22 cellular contexts compared by ENCODE assay signal in the genomic region with DNA sequence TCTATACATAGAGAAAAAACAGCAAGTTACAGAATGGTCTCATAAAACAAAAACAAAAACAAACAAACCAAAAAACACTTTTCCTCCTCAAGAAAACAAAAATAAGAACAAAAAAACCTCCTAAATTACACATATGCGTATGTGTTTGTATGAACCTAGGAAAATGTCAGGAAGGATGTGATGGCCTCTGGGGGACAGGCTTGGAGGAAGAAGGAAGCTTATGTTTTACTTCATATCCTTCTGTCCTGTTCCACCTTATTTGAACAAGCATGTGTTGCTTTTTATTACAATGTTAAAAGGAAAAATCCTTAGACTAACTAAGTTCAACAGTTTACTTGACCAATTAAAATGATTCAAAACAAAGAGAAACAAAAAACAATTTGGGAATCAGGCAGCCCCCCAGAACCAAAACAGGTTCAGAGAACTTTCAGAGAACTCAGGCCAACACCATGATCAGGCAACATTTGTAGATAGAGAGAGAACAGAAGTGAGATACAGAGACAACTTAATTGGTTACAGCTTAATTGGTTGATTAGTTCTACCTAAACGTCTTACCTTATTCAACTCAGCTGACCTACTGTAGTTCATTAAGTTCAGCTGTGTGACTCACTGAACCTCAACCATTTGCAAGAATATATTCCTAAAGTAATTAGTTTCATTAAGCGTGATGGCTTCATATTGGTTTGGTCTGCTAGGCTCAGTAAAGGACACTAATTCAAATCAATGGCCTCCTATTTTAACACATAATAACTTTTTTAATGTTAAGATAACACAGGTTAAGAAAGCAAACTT. TPM values are rescaled to one million over a fixed set of nuclear protein-coding genes. Genes with fewer than 3 reads are reported as not detected.
A peak's percentile ranks its signal among the peaks of the same experiment; 100 is the strongest.
DNase-seq lines count a peak whose midpoint lies in the region; ATAC-seq and TF ChIP-seq lines count a peak whose summit lies in the region.
"Had no signal": no experiment of that assay in that cellular context is flagged by ENCODE, and none has a peak within 500 bp of the region (broad histone marks: within the 10 kb centered on the region; RNA-seq: fewer than 3 reads in every experiment).

No MANE protein-coding gene starts in this region.

- no TSS peak for BruUV-seq in IMR-90 (replicated peaks; lab: Mats Ljungman, UMichigan)

- POLR2A ChIA-PET in IMR-90 (lab: Charles Lee; ENCODE audit: unreplicated experiment), result no interaction called here

- peak overlapping the region; percentile 7 for H2BK5ac ChIP-seq in IMR-90 (ENCODE audit: low read depth, low read length, poor library complexity, severe bottlenecking)

- H3K36me3 ChIP-seq in IMR-90 (ENCODE audit: control insufficient read depth, insufficient read depth, low read length) (no peaks in the 10 kb centered on the region), lower lobe of right lung (no peaks in the 10 kb centered on the region), spleen (no peaks in the 10 kb centered on the region), ovary (no peaks in the 10 kb centered on the region)

- H3K4me2 ChIP-seq in IMR-90 (ENCODE audit: low read depth, low read length), result no peak overlapping the region

- no peaks in the 10 kb centered on the region for H3K79me1 ChIP-seq in IMR-90 (ENCODE audit: low read depth in 1 of 2, low read length in 2 of 2)

- no peaks in the 10 kb centered on the region for H3K9me3 ChIP-seq in IMR-90 (ENCODE audit: control insufficient read depth, insufficient read depth, low read length)
- H3K9me3 ChIP-seq in lower lobe of right lung, result no peaks in the 10 kb centered on the region
- H3K9me3 ChIP-seq in spleen, result no peaks in the 10 kb centered on the region
- H3K9me3 ChIP-seq in ovary, result no peaks in the 10 kb centered on the region

- H4K91ac ChIP-seq in IMR-90 (ENCODE audit: insufficient read depth, low read depth, low read length), result peak overlapping the region; percentile 43; the same call in 1 of the 2 replicates

- peak overlapping the region; percentile 77 for H3K4ac ChIP-seq in IMR-90 (ENCODE audit: low read depth, low read length)

- peak overlapping the region; percentile 3; the same call in 1 of the 2 replicates for H3K18ac ChIP-seq in IMR-90 (ENCODE audit: low read depth, low read length)

- TF ChIP-seq POLR2A in IMR-90 (IDR thresholded peaks at IDR 0.05; ENCODE audit: low read depth, low read length) (no peak), spleen (IDR thresholded peaks at IDR 0.05) (no peak), ovary (IDR thresholded peaks at IDR 0.05) (no peak)

- CTCF ChIA-PET in IMR-90 (lab: Yijun Ruan, JAX), result no interaction called here

- no peak overlapping the region for H3K14ac ChIP-seq in IMR-90 (replicated peaks; ENCODE audit: low read depth, low read length)

- peak overlapping the region; percentile 83; the same call in 2 of the 3 replicates for H2BK15ac ChIP-seq in IMR-90 (ENCODE audit: low read depth, low read length)

- DNase-seq in IMR-90, result no peak
- DNase-seq in caudate nucleus (lab: John Stamatoyannopoulos, UW), result no peak
- no peak for DNase-seq in lower lobe of right lung
- no peak for DNase-seq in spleen
- no peak for DNase-seq in NCI-H2081 (lab: John Stamatoyannopoulos, UW)
- no peak for DNase-seq in ovary
- DNase-seq: activated CD4-positive, alpha-beta T cell treated with anti-CD3 and anti-CD28 coated beads for 1 hour; activated naive CD8-positive, alpha-beta T cell treated with anti-CD3 and anti-CD28 coated beads, Interleukin-2, amount 10 ng/mL, durations not matched to agents 7 days and 5 days; activated T-cell treated with anti-CD3 and anti-CD28 coated beads, Interleukin-2, amount 50 U/mL, for 1 hour; C1 segment of cervical spinal cord; NCI-H2029; NCI-H526; nucleus accumbens; stimulated activated CD4-positive, alpha-beta T cell treated with anti-CD3 and anti-CD28 coated beads, Interleukin-15, amount 100 ng/mL, for 24 hours; T-helper 17 cell had no signal

- H2AK5ac ChIP-seq in IMR-90 (ENCODE audit: low read depth, low read length), result 0 out of 2 replicates have a peak overlapping the region, but pooled peaks have one; percentile 44

- TF ChIP-seq CTCF in IMR-90 (conservative IDR thresholded peaks at IDR 0.05; ENCODE audit: low read depth, low read length) (no peak), lower lobe of right lung (IDR thresholded peaks at IDR 0.05) (no peak), spleen (IDR thresholded peaks at IDR 0.05 in 8 of 11, conservative IDR thresholded peaks at IDR 0.05 in 3 of 11) (no peak), ovary (IDR thresholded peaks at IDR 0.05) (no peak)

- H3K56ac ChIP-seq in IMR-90 (ENCODE audit: extremely low read depth, insufficient read depth, low read length), result no peak overlapping the region

- H4K8ac ChIP-seq in IMR-90 (ENCODE audit: low read depth in 2 of 2, low read length in 2 of 2), result peak overlapping the region in 1 of 2 experiments; percentile 66; a peak in 1 of 4 replicates

- peak overlapping the region; percentile 51 for H2BK120ac ChIP-seq in IMR-90 (ENCODE audit: low read depth, low read length)

- H3K27ac ChIP-seq in IMR-90 (ENCODE audit: insufficient read depth, low read length), result no peak overlapping the region
- peak overlapping the region; percentile 24 for H3K27ac ChIP-seq in caudate nucleus (ENCODE audit: low read depth, low read length)
- peak overlapping the region; percentile 34 for H3K27ac ChIP-seq in lower lobe of right lung
- H3K27ac ChIP-seq in spleen, result peak overlapping the region in 6 of 8 donors; percentile 15 to 68 (median 30)
- H3K27ac ChIP-seq in ovary, result no peak overlapping the region

- no peak overlapping the region for H3K4me3 ChIP-seq in IMR-90 (ENCODE audit: insufficient read depth, low read depth, low read length)
- no peak overlapping the region for H3K4me3 ChIP-seq in lower lobe of right lung
- no peak overlapping the region for H3K4me3 ChIP-seq in spleen
- H3K4me3 ChIP-seq in ovary, result no peak overlapping the region
- H3K4me3 ChIP-seq: coronary artery had no signal

- in situ Hi-C loops in IMR-90 (cut with MboI; ENCODE audit: low sequenced_read_pairs), result no loop called here

- TF ChIP-seq RAD21 in IMR-90 (IDR thresholded peaks at IDR 0.05; ENCODE audit: low read length), result no peak

- H3K4me1 ChIP-seq in IMR-90 (ENCODE audit: control insufficient read depth, insufficient read depth, low read length), result peaks cover 5% of the 10 kb centered on the region
- peaks cover 13% of the 10 kb centered on the region for H3K4me1 ChIP-seq in lower lobe of right lung
- peaks cover 3 to 45% (median 18%) of the 10 kb centered on the region in 6 donors for H3K4me1 ChIP-seq in spleen
- peaks cover 3% of the 10 kb centered on the region for H3K4me1 ChIP-seq in ovary (ENCODE audit: insufficient read depth)

- dilution Hi-C loops in IMR-90 (cut with HindIII; ENCODE audit: low sequenced_read_pairs, unreplicated experiment), result no loop called here

- ATAC-seq in IMR-90 (ENCODE audit: low read depth) (no peak), lower lobe of right lung (no peak), HG02571 (IDR thresholded peaks at IDR 0.05; ENCODE audit: unreplicated experiment) (no peak), HG03135 (IDR thresholded peaks at IDR 0.05; ENCODE audit: unreplicated experiment) (no peak)
- ATAC-seq: T-helper 17 cell had no signal

- H4K5ac ChIP-seq in IMR-90 (ENCODE audit: low read depth, low read length), result peak overlapping the region; percentile 18; the same call in 1 of the 2 replicates

- no peak for TF ChIP-seq EP300 in ovary (IDR thresholded peaks at IDR 0.05)

- intact Hi-C loops in IMR-90 (cut with micrococcal nuclease), result no loop called here
- intact Hi-C loops in lower lobe of right lung (cut with DNase I), result no loop called here
- intact Hi-C loops in spleen (cut with DNase I; ENCODE audit: low total_unique reads), result no loop called here
- intact Hi-C loops in ovary (cut with DNase I), result no loop called here

- no peak overlapping the region for H2AK9ac ChIP-seq in IMR-90 (replicated peaks; ENCODE audit: low read depth, low read length, poor library complexity)

- H3K9me1 ChIP-seq in IMR-90 (ENCODE audit: insufficient read depth, low read length), result peaks cover 3% of the 10 kb centered on the region; the same call in 1 of the 2 replicates

- H2AFZ ChIP-seq in IMR-90 (replicated peaks; ENCODE audit: low read length, poor library complexity), result no peak overlapping the region

- no CpG with 5 or more reads among the region's 3 CpGs for WGBS in IMR-90 (ENCODE audit: extremely low coverage in 2 of 2, insufficient read length in 1 of 2), 2 experiments
- 69 to 74% (median 71%) methylated on average over 3 of the region's 3 CpGs for WGBS in spleen, 5 donors
- WGBS in ovary, 3 donors, result 72 to 85% (median 79%) methylated on average over 3 of the region's 3 CpGs

- 0 out of 2 replicates have a peak overlapping the region, but pooled peaks have one; percentile 56 for H3K23ac ChIP-seq in IMR-90 (ENCODE audit: low read depth, low read length)

- peak overlapping the region; percentile 53 for H2BK20ac ChIP-seq in IMR-90 (ENCODE audit: low read depth, low read length)

- no peaks in the 10 kb centered on the region for H4K20me1 ChIP-seq in IMR-90 (ENCODE audit: insufficient read depth, low read length)

- H3K27me3 ChIP-seq in IMR-90 (ENCODE audit: control insufficient read depth, insufficient read depth, low read length) (no peaks in the 10 kb centered on the region), lower lobe of right lung (ENCODE audit: low read depth) (no peaks in the 10 kb centered on the region), spleen (replicated peaks in 1 of 7) (peaks cover 0 to 6% (median 0%) of the 10 kb centered on the region in 7 donors), ovary (no peaks in the 10 kb centered on the region)

- no peak overlapping the region for H3K9ac ChIP-seq in IMR-90 (ENCODE audit: low read depth, low read length)

RNA-seq across cellular contexts. Expression of gene SPAAR, which starts 10.1 kb away (rescaled TPM):
- 0.18 and 0.28 TPM in 2 replicates for total RNA-seq in IMR-90 (2012; rRNA removed)
- 0.24 and 0.32 TPM in 2 replicates for polyA plus RNA-seq in IMR-90 (2012; rRNA removed)
- 0.23 TPM in 2 replicates for polyA plus RNA-seq in IMR-90 (2012; cell fraction: cytosol; rRNA removed)
- 0.59 and 0.69 TPM in 2 replicates for polyA plus RNA-seq in IMR-90 (2012; cell fraction: nucleus; rRNA removed; ENCODE audit: low replicate concordance)
- total RNA-seq in lower lobe of right lung, result 11.9 TPM
- total RNA-seq in spleen, result 1 to 10 TPM in 5 of 7 donors, under 1 TPM in 2; 0.68 to 3.8 (median 1.6) TPM
- polyA plus RNA-seq in spleen, result 1 to 10 TPM in 1 of 3 donors, under 1 TPM in 2; 0.46 to 1.9 (median 0.63) TPM
- total RNA-seq in ovary, result 1 to 10 TPM in 5 of 7 donors, under 1 TPM in 2; 0.33 to 5.4 (median 2.0) TPM
- polyA plus RNA-seq in ovary, result 1 to 10 TPM; 1.4 to 2.3 TPM
- total RNA-seq: activated naive CD8-positive, alpha-beta T cell treated with anti-CD3 and anti-CD28 coated beads, Interleukin-2, amount 10 ng/mL, durations not matched to agents 7 days and 5 days; Daoy; M059J; RPMI7951; T-helper 17 cell had no signal

RNA-seq across cellular contexts. Expression of gene HRCT1, which starts 13.4 kb away (rescaled TPM):
- total RNA-seq in IMR-90 (2012; rRNA removed) (1.1 and 1.7 TPM in 2 replicates), lower lobe of right lung (8.7 TPM), spleen (1 to 10 TPM in 2 of 7 donors, under 1 TPM in 1, not detected in 4; 0.65 to 2.5 (median 1.6) TPM), ovary (1 to 10 TPM in 5 of 7 donors, under 1 TPM in 1, not detected in 1; 0.48 to 8.1 (median 3.4) TPM)
- polyA plus RNA-seq in IMR-90 (2012; rRNA removed) (3.9 and 4.4 TPM in 2 replicates), spleen (1 to 10 TPM in 1 of 3 donors, under 1 TPM in 2; 0.52 to 1.1 (median 0.70) TPM), ovary (1 to 10 TPM in 1 of 2 donors, under 1 TPM in 1; 0.90 to 1.1 TPM)
- polyA plus RNA-seq in IMR-90 (2012; cell fraction: cytosol; rRNA removed), result 3.5 and 3.6 TPM in 2 replicates
- 1.0 and 1.6 TPM in 2 replicates for polyA plus RNA-seq in IMR-90 (2012; cell fraction: nucleus; rRNA removed; ENCODE audit: low replicate concordance)
- total RNA-seq: activated naive CD8-positive, alpha-beta T cell treated with anti-CD3 and anti-CD28 coated beads, Interleukin-2, amount 10 ng/mL, durations not matched to agents 7 days and 5 days; RPMI7951; T-helper 17 cell; temporal lobe had no signal

RNA-seq across cellular contexts. Expression of gene OR2S2, which starts 38.5 kb away (rescaled TPM):
- total RNA-seq in IMR-90 (2012; rRNA removed), result 0.56 and 0.90 TPM in 2 replicates
- 0.20 and 0.46 TPM in 2 replicates for polyA plus RNA-seq in IMR-90 (2012; rRNA removed)
- polyA plus RNA-seq in IMR-90 (2012; cell fraction: cytosol; rRNA removed), result 0.32 TPM in 2 replicates
- polyA plus RNA-seq in IMR-90 (2012; cell fraction: nucleus; rRNA removed; ENCODE audit: low replicate concordance), result 0.72 and 1.7 TPM in 2 replicates
- not detected for total RNA-seq in lower lobe of right lung
- not detected for total RNA-seq in spleen
- not detected for polyA plus RNA-seq in spleen
- total RNA-seq in ovary, result not detected
- not detected for polyA plus RNA-seq in ovary
- total RNA-seq: activated naive CD8-positive, alpha-beta T cell treated with anti-CD3 and anti-CD28 coated beads, Interleukin-2, amount 10 ng/mL, durations not matched to agents 7 days and 5 days; Daoy; M059J; RPMI7951; T-helper 17 cell; temporal lobe had no signal

RNA-seq across cellular contexts. Expression of gene OR13J1, which starts 49.2 kb away (rescaled TPM):
- total RNA-seq in IMR-90 (2012; rRNA removed) (not detected in 2 replicates), lower lobe of right lung (not detected), spleen (not detected), ovary (not detected)
- polyA plus RNA-seq in IMR-90 (2012; rRNA removed) (not detected in 2 replicates), spleen (not detected), ovary (not detected)
- polyA plus RNA-seq in IMR-90 (2012; cell fraction: cytosol; rRNA removed), result not detected in 2 replicates
- not detected in 2 replicates for polyA plus RNA-seq in IMR-90 (2012; cell fraction: nucleus; rRNA removed; ENCODE audit: low replicate concordance)
- total RNA-seq: activated naive CD8-positive, alpha-beta T cell treated with anti-CD3 and anti-CD28 coated beads, Interleukin-2, amount 10 ng/mL, durations not matched to agents 7 days and 5 days; Daoy; M059J; RPMI7951; T-helper 17 cell; temporal lobe had no signal

Comparison
In these comparisons a context has a peak if more than half of its experiments do, and no peak if none do; other contexts are left out.
1. H3K27ac ChIP-seq: peak in caudate nucleus (single experiment), lower lobe of right lung (single experiment) and spleen (6 of 8); none in IMR-90 (single experiment) and ovary (0 of 2).